Comparison of ENCODE assay signal across 3 cellular contexts in genomic region chr10:84354623-84355022, GRCh38.
TF ChIP-seq lines count a peak whose summit lies in the region.

No MANE protein-coding gene starts in this region.

TF ChIP-seq in SK-N-SH, 30 proteins besides CTCF, POLR2A, EP300 and RAD21 (continued from another document):
- TF ChIP-seq NFIC (IDR thresholded peaks at IDR 0.05; ENCODE audit: borderline replicate concordance) = no peak

TF ChIP-seq in SK-N-SH treated with all-trans-retinoic acid at 6 μM for 48 hours, 23 proteins besides CTCF, POLR2A, EP300 and RAD21 (continued from another document):
- TF ChIP-seq CSRNP3 (CRISPR knock-in tag; IDR thresholded peaks at IDR 0.05) (no peak), PATZ1 (CRISPR knock-in tag; IDR thresholded peaks at IDR 0.05; ENCODE audit: borderline replicate concordance) (no peak), PPARA (CRISPR knock-in tag; IDR thresholded peaks at IDR 0.05; ENCODE audit: borderline replicate concordance) (no peak), ZNF8 (CRISPR knock-in tag; IDR thresholded peaks at IDR 0.05) (no peak), OSR1 (CRISPR knock-in tag; IDR thresholded peaks at IDR 0.05) (no peak), ZFP3 (CRISPR knock-in tag; IDR thresholded peaks at IDR 0.05) (no peak), POU6F1 (CRISPR knock-in tag; IDR thresholded peaks at IDR 0.05; ENCODE audit: borderline replicate concordance, low read depth) (no peak), BACH2 (CRISPR knock-in tag; IDR thresholded peaks at IDR 0.05; ENCODE audit: borderline replicate concordance) (no peak), ZFP30 (CRISPR knock-in tag; IDR thresholded peaks at IDR 0.05) (no peak), ESRRG (CRISPR knock-in tag; IDR thresholded peaks at IDR 0.05) (no peak), SNAI2 (CRISPR knock-in tag; IDR thresholded peaks at IDR 0.05) (no peak), CREB5 (CRISPR knock-in tag; IDR thresholded peaks at IDR 0.05; ENCODE audit: low read depth) (no peak), ZNF70 (CRISPR knock-in tag; IDR thresholded peaks at IDR 0.05) (no peak), TSHZ2 (CRISPR knock-in tag; IDR thresholded peaks at IDR 0.05) (no peak)

TF ChIP-seq in liver, 16 proteins besides CTCF, POLR2A, EP300 and RAD21:
- TF ChIP-seq RXRA (IDR thresholded peaks at IDR 0.05) = peak in 1 of 2 donors; percentile 25
- peak; percentile 22 for TF ChIP-seq YY1 (IDR thresholded peaks at IDR 0.05)
- peak; percentile 18 to 46 for TF ChIP-seq HNF4A (conservative IDR thresholded peaks at IDR 0.05)
- peak; percentile 11 for TF ChIP-seq SP1 (IDR thresholded peaks at IDR 0.05)
- TF ChIP-seq HNF4G (IDR thresholded peaks at IDR 0.05) = no peak
TF ChIP-seq in liver: peak in this region for 4.
